10 cellular contexts compared by ENCODE assay signal in the genomic region with DNA sequence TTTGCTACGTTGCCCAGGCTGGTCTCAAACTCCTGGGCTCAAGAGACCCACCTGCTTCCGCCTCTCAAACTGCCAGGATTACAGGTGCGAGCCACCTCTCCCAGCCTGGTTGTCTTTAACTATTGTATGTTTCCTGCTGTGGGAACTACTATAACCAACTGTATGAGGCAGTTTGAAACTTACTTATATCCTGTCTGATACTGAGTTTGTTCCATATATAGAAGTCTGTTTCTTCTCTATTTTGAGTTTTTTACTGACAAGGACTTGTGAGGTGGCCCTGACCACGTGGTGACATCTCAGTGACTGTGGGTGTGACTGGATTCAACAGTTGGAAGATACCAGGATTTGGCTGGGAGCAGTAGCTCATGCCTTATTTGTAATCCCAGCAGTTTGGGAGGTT. TPM values are rescaled to one million over a fixed set of nuclear protein-coding genes. Genes with fewer than 3 reads are reported as not detected.
DNase-seq lines count a peak whose midpoint lies in the region; ATAC-seq and TF ChIP-seq lines count a peak whose summit lies in the region.
"Had no signal": no experiment of that assay in that cellular context is flagged by ENCODE, and none has a peak within 500 bp of the region (broad histone marks: within the 10 kb centered on the region; RNA-seq: fewer than 3 reads in every experiment).

No MANE protein-coding gene starts in this region.

- no peaks in the 10 kb centered on the region for H3K9me3 ChIP-seq in CD8-positive, alpha-beta memory T cell (ENCODE audit: low read length)
- no peaks in the 10 kb centered on the region for H3K9me3 ChIP-seq in left lung
- H3K9me3 ChIP-seq: ovary had no signal

- CTCF ChIA-PET in activated CD8-positive, alpha-beta T cell treated with anti-CD3 and anti-CD28 coated beads, Interleukin-2, amount 10 ng/mL, durations not matched to agents 7 days and 5 days (lab: Charles Lee) = interaction anchor here (1.4 kb wide), 1 partner anchor 10 kb away, joined by 3 read pairs; no protein-coding TSS in a partner anchor
- CTCF ChIA-PET in CD8-positive, alpha-beta memory T cell (lab: Charles Lee) = no interaction called here

- H3K36me3 ChIP-seq in CD8-positive, alpha-beta memory T cell (ENCODE audit: insufficient read depth, low read length) = peaks cover 14% of the 10 kb centered on the region
- H3K36me3 ChIP-seq in left lung = peaks cover 0 to 31% of the 10 kb centered on the region in 2 donors
- H3K36me3 ChIP-seq: ovary had no signal

- no peaks in the 10 kb centered on the region for H3K4me1 ChIP-seq in CD8-positive, alpha-beta memory T cell (ENCODE audit: insufficient read depth, low read length)
- peaks cover 0 to 5% of the 10 kb centered on the region in 2 donors for H3K4me1 ChIP-seq in left lung

- DNase-seq in GM13977 (ENCODE audit: low spot score) (peak; percentile 75), SK-N-DZ (ENCODE audit: low spot score) (no peak), AG20443 (ENCODE audit: low spot score) (no peak), left lung (no peak)
- no peak for DNase-seq in activated CD8-positive, alpha-beta T cell treated with anti-CD3 and anti-CD28 coated beads, Interleukin-2, amount 10 ng/mL, durations not matched to agents 7 days and 5 days
- DNase-seq in CD8-positive, alpha-beta memory T cell = no peak
- DNase-seq: activated CD4-positive, CD25-positive, alpha-beta regulatory T cell; ovary had no signal

- H3K27ac Mint-ChIP-seq in activated CD8-positive, alpha-beta T cell treated with anti-CD3 and anti-CD28 coated beads, Interleukin-2, amount 10 ng/mL, durations not matched to agents 7 days and 5 days = peak overlapping the region; percentile 28
- H3K27ac Mint-ChIP-seq in CD8-positive, alpha-beta memory T cell = peak overlapping the region in 2 of 8 donors; percentile 70 to 76

- H3K9me3 Mint-ChIP-seq in activated CD8-positive, alpha-beta T cell treated with anti-CD3 and anti-CD28 coated beads, Interleukin-2, amount 10 ng/mL, durations not matched to agents 7 days and 5 days (ENCODE audit: insufficient read depth) = no peaks in the 10 kb centered on the region
- H3K9me3 Mint-ChIP-seq in CD8-positive, alpha-beta memory T cell = peaks cover 0 to under 1% (median 0%) of the 10 kb centered on the region in 5 donors

- H3K27me3 Mint-ChIP-seq in activated CD8-positive, alpha-beta T cell treated with anti-CD3 and anti-CD28 coated beads, Interleukin-2, amount 10 ng/mL, durations not matched to agents 7 days and 5 days (ENCODE audit: low read depth) = no peaks in the 10 kb centered on the region
- H3K27me3 Mint-ChIP-seq in CD8-positive, alpha-beta memory T cell = no peaks in the 10 kb centered on the region

- H3K4me1 Mint-ChIP-seq in activated CD8-positive, alpha-beta T cell treated with anti-CD3 and anti-CD28 coated beads, Interleukin-2, amount 10 ng/mL, durations not matched to agents 7 days and 5 days (ENCODE audit: low read depth) = peaks cover 8% of the 10 kb centered on the region
- peaks cover 10 to 48% (median 27%) of the 10 kb centered on the region in 3 donors for H3K4me1 Mint-ChIP-seq in CD8-positive, alpha-beta memory T cell

- TF ChIP-seq CTCF in GM13977 (IDR thresholded peaks at IDR 0.05; ENCODE audit: extremely low read depth, insufficient read depth, missing control alignments) (no peak), left lung (IDR thresholded peaks at IDR 0.05) (no peak)

- H3K27ac ChIP-seq in CD8-positive, alpha-beta memory T cell (ENCODE audit: low read depth, low read length) = no peak overlapping the region
- H3K27ac ChIP-seq in left lung = no peak overlapping the region
- H3K27ac ChIP-seq: ovary had no signal

- peaks cover 42% of the 10 kb centered on the region for H3K36me3 Mint-ChIP-seq in activated CD8-positive, alpha-beta T cell treated with anti-CD3 and anti-CD28 coated beads, Interleukin-2, amount 10 ng/mL, durations not matched to agents 7 days and 5 days (ENCODE audit: low read depth)
- peaks cover 13 to 50% (median 15%) of the 10 kb centered on the region in 3 donors for H3K36me3 Mint-ChIP-seq in CD8-positive, alpha-beta memory T cell

- no peaks in the 10 kb centered on the region for H3K27me3 ChIP-seq in CD8-positive, alpha-beta memory T cell (ENCODE audit: insufficient read depth, low read length, poor library complexity, severe bottlenecking)
- H3K27me3 ChIP-seq in left lung = no peaks in the 10 kb centered on the region
- H3K27me3 ChIP-seq: ovary had no signal

- no peak overlapping the region for H3K4me3 ChIP-seq in CD8-positive, alpha-beta memory T cell (ENCODE audit: low read length)
- no peak overlapping the region for H3K4me3 ChIP-seq in left lung
- H3K4me3 ChIP-seq: ovary had no signal

- POLR2A ChIA-PET in activated CD8-positive, alpha-beta T cell treated with anti-CD3 and anti-CD28 coated beads, Interleukin-2, amount 10 ng/mL, durations not matched to agents 7 days and 5 days (lab: Charles Lee) = interaction anchor here (2.1 kb wide), 1 partner anchor 14 kb away, joined by 7 read pairs; no protein-coding TSS in a partner anchor
- POLR2A ChIA-PET in CD8-positive, alpha-beta memory T cell (lab: Charles Lee) = no interaction called here

- in situ Hi-C loops in GM13977 (cut with MboI; ENCODE audit: low pct_unique_long_range_greater_than_20kb, low sequenced_read_pairs, unreplicated experiment) = no loop called here

- intact Hi-C loops in left lung (cut with DNase I) = no loop called here

- ATAC-seq in GM19397 (IDR thresholded peaks at IDR 0.05; ENCODE audit: unreplicated experiment) (peak; percentile 84), HG03039 (IDR thresholded peaks at IDR 0.05; ENCODE audit: unreplicated experiment) (peak; percentile 89), left lung (no peak)
- ATAC-seq in activated CD8-positive, alpha-beta T cell treated with anti-CD3 and anti-CD28 coated beads, Interleukin-2, amount 10 ng/mL, durations not matched to agents 7 days and 5 days = peak; percentile 23

- no peak overlapping the region for H3K4me3 Mint-ChIP-seq in activated CD8-positive, alpha-beta T cell treated with anti-CD3 and anti-CD28 coated beads, Interleukin-2, amount 10 ng/mL, durations not matched to agents 7 days and 5 days
- H3K4me3 Mint-ChIP-seq in CD8-positive, alpha-beta memory T cell = no peak overlapping the region

RNA-seq across cellular contexts. Expression of a gene that starts 14.2 kb away (rescaled TPM):
- 10 to 100 TPM; 62.6 to 64.4 TPM for total RNA-seq in activated CD8-positive, alpha-beta T cell treated with anti-CD3 and anti-CD28 coated beads, Interleukin-2, amount 10 ng/mL, durations not matched to agents 7 days and 5 days
- 89.4 and 98.7 TPM in 2 replicates for polyA plus RNA-seq in SK-N-DZ (2014; cell fraction: cytosol; rRNA removed)
- polyA plus RNA-seq in SK-N-DZ (2014; cell fraction: nucleus; rRNA removed) = 172 and 179 TPM in 2 replicates
- total RNA-seq in CD8-positive, alpha-beta memory T cell = 10 to 100 TPM; 58.7 to 59.3 TPM
- 82.2 TPM for polyA plus RNA-seq in CD8-positive, alpha-beta memory T cell
- 10 to 100 TPM; 74.7 to 77.4 TPM for total RNA-seq in left lung

RNA-seq across cellular contexts. Expression of a gene that starts 14.5 kb away (rescaled TPM):
- 1 to 10 TPM; 5.2 to 5.7 TPM for total RNA-seq in activated CD8-positive, alpha-beta T cell treated with anti-CD3 and anti-CD28 coated beads, Interleukin-2, amount 10 ng/mL, durations not matched to agents 7 days and 5 days
- polyA plus RNA-seq in SK-N-DZ (2014; cell fraction: cytosol; rRNA removed) = 16.8 and 24.1 TPM in 2 replicates
- 28.1 and 32.7 TPM in 2 replicates for polyA plus RNA-seq in SK-N-DZ (2014; cell fraction: nucleus; rRNA removed)
- total RNA-seq in CD8-positive, alpha-beta memory T cell = 1 to 10 TPM; 7.2 to 8.5 TPM
- 3.2 TPM for polyA plus RNA-seq in CD8-positive, alpha-beta memory T cell
- 1 to 10 TPM; 4.4 to 4.5 TPM for total RNA-seq in left lung
